ENCODE assay signal across 35 cellular contexts in the genomic region with DNA sequence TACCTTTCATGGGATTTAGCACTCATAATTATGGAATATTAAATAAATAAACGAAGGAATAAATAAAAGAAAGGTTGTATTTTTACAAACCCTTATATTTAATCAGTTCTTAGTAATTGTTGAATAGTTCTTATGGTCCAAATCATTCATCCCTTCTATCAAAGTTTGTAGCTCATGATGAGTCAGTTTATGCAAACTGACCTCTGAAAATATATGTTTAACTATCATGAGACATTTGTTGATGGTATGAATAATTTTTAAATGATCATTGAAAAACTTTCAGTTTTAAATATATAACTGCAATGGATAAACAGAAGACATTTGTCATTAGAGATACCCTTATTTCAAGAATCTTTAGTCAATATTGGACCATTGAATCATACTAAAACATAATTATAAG.
"Had no signal": no experiment of that assay in that cellular context is flagged by ENCODE, and none has a peak within 500 bp of the region (broad histone marks: within the 10 kb centered on the region; RNA-seq: fewer than 3 reads in every experiment).

No MANE protein-coding gene starts in this region.

- H3K27ac ChIP-seq: KMS-11 had no signal

- DNase-seq: Karpas-422, Kasumi-1, MG63, MM.1S, MV-4-11, NCI-H1048, NCI-H1092, NCI-H1092 treated with DMSO at 0.1 percent for 48 hours, NCI-H1105, NCI-H1105 treated with DMSO at 0.1 percent for 48 hours, NCI-H1417, NCI-H1417 treated with DMSO at 0.1 percent for 48 hours, NCI-H1436, NCI-H1436 treated with DMSO at 0.1 percent for 48 hours, NCI-H146, NCI-H1694, NCI-H1694 treated with DMSO at 0.1 percent for 48 hours, NCI-H187, NCI-H187 treated with DMSO at 0.1 percent for 48 hours, NCI-H1930, NCI-H2029, NCI-H2029 treated with DMSO at 0.1 percent for 48 hours, NCI-H2081, NCI-H2081 treated with DMSO at 0.1 percent for 48 hours, NCI-H2107, NCI-H2171, NCI-H2171 treated with DMSO at 0.1 percent for 48 hours, NCI-H2227 treated with DMSO at 0.1 percent for 48 hours, NCI-H226, NCI-H345, NCI-H446, NCI-H446 treated with DMSO at 0.1 percent for 48 hours, NCI-H510A, NCI-H510A treated with DMSO at 0.1 percent for 48 hours had no signal

- H3K36me3 ChIP-seq: MG63 had no signal

- H3K4me3 ChIP-seq: MG63 had no signal

- H3K9ac ChIP-seq: KMS-11 had no signal

- H3K27me3 ChIP-seq: MG63 had no signal

- H3K9me3 ChIP-seq: MG63 had no signal

- H3K4me2 ChIP-seq: KMS-11 had no signal
